In genomic region chr2:32887125-32887524, GRCh38 we compare ENCODE assay signal across 1 cellular context.
TF ChIP-seq lines count a peak whose summit lies in the region.

No MANE protein-coding gene starts in this region.

TF ChIP-seq in HepG2, 621 proteins besides CTCF, POLR2A, EP300 and RAD21 (continued from another document):
- TF ChIP-seq GMEB2 (CRISPR knock-in tag; IDR thresholded peaks at IDR 0.05; ENCODE audit: low read depth) (no peak), HMG20A (CRISPR knock-in tag; IDR thresholded peaks at IDR 0.05; ENCODE audit: borderline replicate concordance) (no peak), THAP9 (CRISPR knock-in tag; IDR thresholded peaks at IDR 0.05; ENCODE audit: borderline replicate concordance) (no peak), KIAA2018 (CRISPR knock-in tag; IDR thresholded peaks at IDR 0.05; ENCODE audit: borderline replicate concordance) (no peak), YY1 (IDR thresholded peaks at IDR 0.05; ENCODE audit: insufficient read depth, insufficient replicate concordance, low read depth, low read length) (no peak), RBM39 (IDR thresholded peaks at IDR 0.05; ENCODE audit: low read depth, low read length, poor library complexity, severe bottlenecking) (no peak), ZC3H13 (CRISPR knock-in tag; IDR thresholded peaks at IDR 0.05) (no peak), MAFF (IDR thresholded peaks at IDR 0.05; ENCODE audit: low read depth, low read length) (peak; percentile 76), MAFK (conservative IDR thresholded peaks at IDR 0.05 in 1 of 2, IDR thresholded peaks at IDR 0.05 in 1 of 2; ENCODE audit: low read length in 2 of 2) (peak; percentile 59 to 82; a peak in 3 of 4 replicates)
